ENCODE assay signal across 1 cellular context in genomic region chr20:22430154-22430745, GRCh38.
TF ChIP-seq lines count a peak whose summit lies in the region.

No MANE protein-coding gene starts in this region.

TF ChIP-seq in HepG2, 621 proteins besides CTCF, POLR2A, EP300 and RAD21 (continued from another document and continues in another):
- TF ChIP-seq KLF9 (CRISPR knock-in tag; IDR thresholded peaks at IDR 0.05; ENCODE audit: low read depth) (no peak), SNRNP70 (IDR thresholded peaks at IDR 0.05; ENCODE audit: low read depth, low read length) (no peak), ZNF512 (CRISPR knock-in tag; IDR thresholded peaks at IDR 0.05) (no peak), RBM39 (IDR thresholded peaks at IDR 0.05; ENCODE audit: low read depth, low read length, poor library complexity, severe bottlenecking) (no peak), JUNB (CRISPR knock-in tag; IDR thresholded peaks at IDR 0.05; ENCODE audit: borderline replicate concordance) (no peak), ZNF230 (CRISPR knock-in tag; IDR thresholded peaks at IDR 0.05) (no peak), ZNF747 (CRISPR knock-in tag; IDR thresholded peaks at IDR 0.05; ENCODE audit: borderline replicate concordance) (0 out of 2 replicates have a peak, but pooled peaks have one; percentile 11), HOMEZ (CRISPR knock-in tag; IDR thresholded peaks at IDR 0.05; ENCODE audit: low read depth) (no peak), ZNF800 (CRISPR knock-in tag; IDR thresholded peaks at IDR 0.05) (no peak), NFYB (CRISPR knock-in tag; IDR thresholded peaks at IDR 0.05) (no peak), KMT2B (CRISPR knock-in tag; IDR thresholded peaks at IDR 0.05) (no peak), ZNF879 (CRISPR knock-in tag; IDR thresholded peaks at IDR 0.05) (no peak), MAFK (conservative IDR thresholded peaks at IDR 0.05 in 1 of 2, IDR thresholded peaks at IDR 0.05 in 1 of 2; ENCODE audit: low read length in 2 of 2) (no peak), RFXANK (CRISPR knock-in tag; IDR thresholded peaks at IDR 0.05) (no peak), HDAC2 (CRISPR knock-in tag; IDR thresholded peaks at IDR 0.05) (peak; percentile 35; the same call in 1 of the 2 replicates), TEAD2 (CRISPR knock-in tag; IDR thresholded peaks at IDR 0.05) (0 out of 2 replicates have a peak, but pooled peaks have one; percentile 22), ATM (IDR thresholded peaks at IDR 0.05; ENCODE audit: borderline replicate concordance) (no peak), ZBTB40 (IDR thresholded peaks at IDR 0.05) (no peak), ZBTB40 (CRISPR knock-in tag; IDR thresholded peaks at IDR 0.05) (no peak), ZNF256 (CRISPR knock-in tag; conservative IDR thresholded peaks at IDR 0.05) (no peak), DZIP1 (CRISPR knock-in tag; IDR thresholded peaks at IDR 0.05) (peak; percentile 29; the same call in 1 of the 2 replicates), MTERF4 (CRISPR knock-in tag; IDR thresholded peaks at IDR 0.05) (no peak), ZMYM4 (CRISPR knock-in tag; IDR thresholded peaks at IDR 0.05) (no peak), PRPF4 (IDR thresholded peaks at IDR 0.05; ENCODE audit: low read depth, low read length, poor library complexity, severe bottlenecking) (no peak), ZSCAN25 (CRISPR knock-in tag; IDR thresholded peaks at IDR 0.05) (no peak), IRF2 (CRISPR knock-in tag; IDR thresholded peaks at IDR 0.05) (no peak), SALL2 (CRISPR knock-in tag; IDR thresholded peaks at IDR 0.05) (no peak), ZNF644 (CRISPR knock-in tag; IDR thresholded peaks at IDR 0.05; ENCODE audit: low read depth) (peak; percentile 62; the same call in 1 of the 2 replicates), RERE (CRISPR knock-in tag; IDR thresholded peaks at IDR 0.05; ENCODE audit: low read depth) (no peak), THAP8 (CRISPR knock-in tag; IDR thresholded peaks at IDR 0.05; ENCODE audit: borderline replicate concordance) (no peak), ZKSCAN5 (CRISPR knock-in tag; IDR thresholded peaks at IDR 0.05) (no peak), NFE2 (CRISPR knock-in tag; IDR thresholded peaks at IDR 0.05) (no peak), ZNF891 (CRISPR knock-in tag; IDR thresholded peaks at IDR 0.05) (no peak), ZNF383 (CRISPR knock-in tag; IDR thresholded peaks at IDR 0.05; ENCODE audit: borderline replicate concordance) (no peak), ZNF670 (CRISPR knock-in tag; IDR thresholded peaks at IDR 0.05; ENCODE audit: borderline replicate concordance) (peak; percentile 97; the same call in 1 of the 2 replicates)
